In genomic region chr13:46620029-46620428, GRCh38 we compare ENCODE assay signal across 18 cellular contexts.
DNase-seq lines count a peak whose midpoint lies in the region; ATAC-seq, FAIRE-seq and TF ChIP-seq lines count a peak whose summit lies in the region.
"Had no signal": no experiment of that assay in that cellular context is flagged by ENCODE, and none has a peak within 500 bp of the region (broad histone marks: within the 10 kb centered on the region; RNA-seq: fewer than 3 reads in every experiment).

No MANE protein-coding gene starts in this region.

- CTCF ChIA-PET in GM12878 (lab: Yijun Ruan, JAX) = interaction anchor here (0.9 to 4.8 kb wide), 4 partner anchors 10 to 28 kb away, joined by 3 to 39 read pairs (median 4); no protein-coding TSS in a partner anchor

- H3K4me2 ChIP-seq in DOHH2 (ENCODE audit: low read length) (peak overlapping the region; percentile 32), GM12878 (ENCODE audit: control insufficient read depth, insufficient read depth) (peak overlapping the region; percentile 61)
- H3K4me2 ChIP-seq: KMS-11 had no signal

- H3K4me1 ChIP-seq in DOHH2 (ENCODE audit: control insufficient read depth, low read length) (peaks cover 79% of the 10 kb centered on the region), GM12878 (ENCODE audit: control insufficient read depth, insufficient read depth, low read length) (peaks cover 69% of the 10 kb centered on the region), thyroid gland (peaks cover 4 to 16% of the 10 kb centered on the region in 2 donors)

- ATAC-seq in GM19463 (IDR thresholded peaks at IDR 0.05; ENCODE audit: unreplicated experiment) = peak; percentile 18
- ATAC-seq in GM12878 = no peak; the same call in 1 of the 3 replicates
- no peak for ATAC-seq in stimulated activated memory B cell treated with anti-CD40 and anti-IgM and Interleukin-4, amounts not matched to agents 10 μg/mL and 1 μg/mL and 100 μg/mL, for 72 hours
- ATAC-seq in HG02759 (IDR thresholded peaks at IDR 0.05; ENCODE audit: unreplicated experiment) = no peak
- ATAC-seq: HepG2 had no signal

- RAD21 ChIA-PET in GM12878 (lab: Charles Lee; ENCODE audit: unreplicated experiment) = interaction anchor here (0.7 to 4.9 kb wide), 14 partner anchors 9 to 68 kb away, joined by 3 to 40 read pairs (median 4); partner anchors contain the start of gene LRCH1

- POLR2A ChIA-PET in GM12878 (lab: Charles Lee) = interaction anchor here (0.7 to 4.0 kb wide), 13 partner anchors 10 to 563 kb away, joined by 3 to 16 read pairs (median 5); no protein-coding TSS in a partner anchor

- H3F3A ChIP-seq in DOHH2 (ENCODE audit: control insufficient read depth, insufficient read depth) = no peaks in the 10 kb centered on the region; the same call in 1 of the 2 replicates

- H3K4me3 ChIP-seq in DOHH2 (ENCODE audit: low read length) (0 out of 2 replicates have a peak overlapping the region, but pooled peaks have one; percentile 9), GM12878 (no peak overlapping the region), thyroid gland (replicated peaks in 1 of 3) (no peak overlapping the region)
- H3K4me3 ChIP-seq: BLaER1 had no signal

- no peak for TF ChIP-seq CTCF in DOHH2 (IDR thresholded peaks at IDR 0.05; ENCODE audit: low read depth, low read length, poor library complexity, severe bottlenecking)
- TF ChIP-seq CTCF in GM12878 (IDR thresholded peaks at IDR 0.05 in 2 of 3, conservative IDR thresholded peaks at IDR 0.05 in 1 of 3; ENCODE audit: control insufficient read depth in 2 of 3, extremely low read depth in 1 of 3, insufficient read depth in 1 of 3, low read depth in 3 of 3, low read length in 3 of 3) = no peak
- no peak for TF ChIP-seq CTCF in thyroid gland (IDR thresholded peaks at IDR 0.05)

- peaks cover 88% of the 10 kb centered on the region for H3K4me1 Mint-ChIP-seq in stimulated activated memory B cell treated with anti-CD40 and anti-IgM and Interleukin-4, amounts not matched to agents 10 μg/mL and 1 μg/mL and 100 μg/mL, for 72 hours

- H3K27me3 Mint-ChIP-seq in stimulated activated memory B cell treated with anti-CD40 and anti-IgM and Interleukin-4, amounts not matched to agents 10 μg/mL and 1 μg/mL and 100 μg/mL, for 72 hours = no peaks in the 10 kb centered on the region

- H4K20me1 ChIP-seq in DOHH2 (ENCODE audit: control insufficient read depth, insufficient read depth, low read depth, low read length) (peaks cover 3% of the 10 kb centered on the region; the same call in 1 of the 2 replicates), GM12878 (ENCODE audit: control insufficient read depth, insufficient read depth) (no peaks in the 10 kb centered on the region)

- H3K27me3 ChIP-seq in DOHH2 (ENCODE audit: control insufficient read depth, low read length) (no peaks in the 10 kb centered on the region), GM12878 (replicated peaks in 1 of 2; ENCODE audit: control insufficient read depth in 2 of 2, insufficient read depth in 2 of 2, low read length in 1 of 2) (no peaks in the 10 kb centered on the region), thyroid gland (no peaks in the 10 kb centered on the region)
- H3K27me3 ChIP-seq: BLaER1 had no signal

- intact Hi-C loops in GM12878 (cut with micrococcal nuclease; ENCODE audit: unreplicated experiment) = no loop called here
- intact Hi-C loops in thyroid gland (cut with DNase I) = no loop called here

- no peak overlapping the region for H2AFZ ChIP-seq in GM12878 (ENCODE audit: control insufficient read depth, low read depth, low read length)

- no TSS peak for BruUV-seq in GM12878 (replicated peaks; lab: Mats Ljungman, UMichigan)

- H3K9ac ChIP-seq in GM12878 (ENCODE audit: control insufficient read depth, insufficient read depth, low read length) = no peak overlapping the region
- H3K9ac ChIP-seq: BLaER1, KMS-11 had no signal

- TF ChIP-seq POLR2A in GM12878 (IDR thresholded peaks at IDR 0.05; ENCODE audit: low read depth, low read length) (no peak), thyroid gland (IDR thresholded peaks at IDR 0.05) (no peak)

- no peak for DNase-seq in GM12878 (ENCODE audit: low read depth, low spot score)
- no peak for DNase-seq in globus pallidus (ENCODE audit: low spot score)
- no peak for DNase-seq in thyroid gland
- no peak for DNase-seq in substantia nigra (lab: John Stamatoyannopoulos, UW)
- DNase-seq: DND-41, GDM1, HCEC 1CT, NCI-H1048, NCI-H146, NCI-H2081, NCI-H748 treated with DMSO at 0.1 percent for 48 hours had no signal

- no peak for TF ChIP-seq EP300 in GM12878 (IDR thresholded peaks at IDR 0.05; ENCODE audit: borderline replicate concordance in 1 of 2, control insufficient read depth in 1 of 2, low read depth in 2 of 2, low read length in 2 of 2)

- SMC1A ChIA-PET in GM12878 (lab: Charles Lee; ENCODE audit: uncharacterized antibody, unreplicated experiment) = interaction anchor here (0.7 to 9.0 kb wide), 14 partner anchors 10 to 101 kb away, joined by 3 to 170 read pairs (median 4); no protein-coding TSS in a partner anchor

- H3K27ac Mint-ChIP-seq in stimulated activated memory B cell treated with anti-CD40 and anti-IgM and Interleukin-4, amounts not matched to agents 10 μg/mL and 1 μg/mL and 100 μg/mL, for 72 hours = peak overlapping the region; percentile 77

- H3K36me3 ChIP-seq in DOHH2 (ENCODE audit: control insufficient read depth, low read length) = no peaks in the 10 kb centered on the region
- no peaks in the 10 kb centered on the region for H3K36me3 ChIP-seq in GM12878 (ENCODE audit: control insufficient read depth in 2 of 2, insufficient read depth in 2 of 2, low read length in 1 of 2)
- H3K36me3 ChIP-seq in thyroid gland = no peaks in the 10 kb centered on the region

- 11% methylated on average over 5 of the region's 5 CpGs for WGBS in GM12878 (ENCODE audit: insufficient coverage, insufficient replicate concordance, low lambda C conversion rate, missing lambda C conversion rate)
- WGBS in thyroid gland, 2 donors = 94 to 95% methylated on average over 5 of the region's 5 CpGs

- no peak for FAIRE-seq in GM12878 (lab: Jason Lieb, UNC)
- FAIRE-seq: HepG2 had no signal

- no peaks in the 10 kb centered on the region for H3K9me3 Mint-ChIP-seq in stimulated activated memory B cell treated with anti-CD40 and anti-IgM and Interleukin-4, amounts not matched to agents 10 μg/mL and 1 μg/mL and 100 μg/mL, for 72 hours

- no peaks in the 10 kb centered on the region for H3K36me3 Mint-ChIP-seq in stimulated activated memory B cell treated with anti-CD40 and anti-IgM and Interleukin-4, amounts not matched to agents 10 μg/mL and 1 μg/mL and 100 μg/mL, for 72 hours

- no peak for TF ChIP-seq RAD21 in GM12878 (IDR thresholded peaks at IDR 0.05; ENCODE audit: insufficient read depth, low read depth, low read length)

- no peak overlapping the region for H3K4me3 Mint-ChIP-seq in stimulated activated memory B cell treated with anti-CD40 and anti-IgM and Interleukin-4, amounts not matched to agents 10 μg/mL and 1 μg/mL and 100 μg/mL, for 72 hours

- H3K9me2 ChIP-seq in DOHH2 (replicated peaks; ENCODE audit: control insufficient read depth, low read length) = no peaks in the 10 kb centered on the region

- in situ Hi-C loops in GM12878 (cut with MboI) = no loop called here

- H3K79me2 ChIP-seq in DOHH2 (ENCODE audit: control insufficient read depth, low read length) (peaks cover 95% of the 10 kb centered on the region), GM12878 (ENCODE audit: control insufficient read depth, insufficient read depth, low read length) (peaks cover 95% of the 10 kb centered on the region)

- H3K9me3 ChIP-seq in DOHH2 (ENCODE audit: control insufficient read depth, insufficient read depth, low read length) (no peaks in the 10 kb centered on the region), GM12878 (replicated peaks; ENCODE audit: control insufficient read depth, insufficient read depth, low read length) (no peaks in the 10 kb centered on the region; the same call in 1 of the 3 replicates), thyroid gland (no peaks in the 10 kb centered on the region)
- H3K9me3 ChIP-seq: BLaER1 had no signal

- no peak overlapping the region for H3K27ac ChIP-seq in DOHH2 (ENCODE audit: low read depth, low read length)
- no peak overlapping the region for H3K27ac ChIP-seq in GM12878 (ENCODE audit: control insufficient read depth, insufficient read depth)
- no peak overlapping the region for H3K27ac ChIP-seq in thyroid gland
- no peak overlapping the region for H3K27ac ChIP-seq in substantia nigra (ENCODE audit: low read depth, low read length, poor library complexity, severe bottlenecking)
- H3K27ac ChIP-seq: BLaER1, KMS-11 had no signal

TF ChIP-seq in GM12878, 131 proteins besides CTCF, POLR2A, EP300 and RAD21 (continues in another document):
- TF ChIP-seq, protein P1, sequence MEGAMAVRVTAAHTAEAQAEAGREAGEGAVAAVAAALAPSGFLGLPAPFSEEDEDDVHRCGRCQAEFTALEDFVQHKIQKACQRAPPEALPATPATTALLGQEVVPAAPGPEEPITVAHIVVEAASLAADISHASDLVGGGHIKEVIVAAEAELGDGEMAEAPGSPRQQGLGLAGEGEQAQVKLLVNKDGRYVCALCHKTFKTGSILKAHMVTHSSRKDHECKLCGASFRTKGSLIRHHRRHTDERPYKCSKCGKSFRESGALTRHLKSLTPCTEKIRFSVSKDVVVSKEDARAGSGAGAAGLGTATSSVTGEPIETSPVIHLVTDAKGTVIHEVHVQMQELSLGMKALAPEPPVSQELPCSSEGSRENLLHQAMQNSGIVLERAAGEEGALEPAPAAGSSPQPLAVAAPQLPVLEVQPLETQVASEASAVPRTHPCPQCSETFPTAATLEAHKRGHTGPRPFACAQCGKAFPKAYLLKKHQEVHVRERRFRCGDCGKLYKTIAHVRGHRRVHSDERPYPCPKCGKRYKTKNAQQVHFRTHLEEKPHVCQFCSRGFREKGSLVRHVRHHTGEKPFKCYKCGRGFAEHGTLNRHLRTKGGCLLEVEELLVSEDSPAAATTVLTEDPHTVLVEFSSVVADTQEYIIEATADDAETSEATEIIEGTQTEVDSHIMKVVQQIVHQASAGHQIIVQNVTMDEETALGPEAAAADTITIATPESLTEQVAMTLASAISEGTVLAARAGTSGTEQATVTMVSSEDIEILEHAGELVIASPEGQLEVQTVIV (IDR thresholded peaks at IDR 0.05; ENCODE audit: borderline replicate concordance, partially characterized antibody) = no peak
- TF ChIP-seq TBL1XR1 (IDR thresholded peaks at IDR 0.05; ENCODE audit: low read depth, low read length) (no peak), YBX1 (IDR thresholded peaks at IDR 0.05) (no peak), MXI1 (IDR thresholded peaks at IDR 0.05; ENCODE audit: low read depth, low read length) (no peak)
